Comparison of ENCODE assay signal across 8 cellular contexts in genomic region chr6:41371461-41371991, GRCh38. TPM values are rescaled to one million over a fixed set of nuclear protein-coding genes. Genes with fewer than 3 reads are reported as not detected.
DNase-seq lines count a peak whose midpoint lies in the region; ATAC-seq and TF ChIP-seq lines count a peak whose summit lies in the region.

No MANE protein-coding gene starts in this region.

- H3K4me1 Mint-ChIP-seq in activated T-helper 2 cell treated with anti-CD3 and anti-CD28 coated beads, Interferon-gamma antibody, Interleukin-2, Interleukin-4, amounts not matched to agents 10 μg/mL and 5 μg/mL and 100 μg/mL, durations not matched to agents 14 hours and 24 hours and 36 hours (ENCODE audit: low read depth) = peaks cover 9% of the 10 kb centered on the region

- H3K36me3 ChIP-seq in right atrium auricular region = no peaks in the 10 kb centered on the region

- DNase-seq in Right ventricle myocardium inferior (ENCODE audit: missing footprints) (no peak), right atrium auricular region (ENCODE audit: low spot score) (no peak), left cardiac atrium (peak; percentile 63), retinal pigment epithelial cell (ENCODE audit: low read depth) (no peak)
- no peak for DNase-seq in activated T-helper 2 cell treated with anti-CD3 and anti-CD28 coated beads, Interferon-gamma antibody, Interleukin-2, Interleukin-4, amounts not matched to agents 10 μg/mL and 5 μg/mL and 100 μg/mL, durations not matched to agents 14 hours and 24 hours and 36 hours (ENCODE audit: low spot score)

- H3K4me3 ChIP-seq in right atrium auricular region (peak overlapping the region in 1 of 2 donors; percentile 43), retinal pigment epithelial cell (ENCODE audit: low read length) (peak overlapping the region; percentile 32)

- H3K27me3 ChIP-seq in right atrium auricular region = peaks cover 4 to 22% of the 10 kb centered on the region in 2 donors

- peaks cover 67% of the 10 kb centered on the region for H3K27me3 Mint-ChIP-seq in activated T-helper 2 cell treated with anti-CD3 and anti-CD28 coated beads, Interferon-gamma antibody, Interleukin-2, Interleukin-4, amounts not matched to agents 10 μg/mL and 5 μg/mL and 100 μg/mL, durations not matched to agents 14 hours and 24 hours and 36 hours (ENCODE audit: low read depth)

- peak overlapping the region; percentile 61 for H3K4me3 Mint-ChIP-seq in activated T-helper 2 cell treated with anti-CD3 and anti-CD28 coated beads, Interferon-gamma antibody, Interleukin-2, Interleukin-4, amounts not matched to agents 10 μg/mL and 5 μg/mL and 100 μg/mL, durations not matched to agents 14 hours and 24 hours and 36 hours (ENCODE audit: low read depth)

- intact Hi-C loops in Right ventricle myocardium inferior (cut with DNase I) = no loop called here
- intact Hi-C loops in activated T-helper 2 cell treated with anti-CD3 and anti-CD28 coated beads, Interferon-gamma antibody, Interleukin-2, Interleukin-4, amounts not matched to agents 10 μg/mL and 5 μg/mL and 100 μg/mL, durations not matched to agents 14 hours and 24 hours and 36 hours (cut with micrococcal nuclease) = no loop called here
- intact Hi-C loops in left cardiac atrium (cut with DNase I) = no loop called here

- no peaks in the 10 kb centered on the region for H3K9me3 Mint-ChIP-seq in activated T-helper 2 cell treated with anti-CD3 and anti-CD28 coated beads, Interferon-gamma antibody, Interleukin-2, Interleukin-4, amounts not matched to agents 10 μg/mL and 5 μg/mL and 100 μg/mL, durations not matched to agents 14 hours and 24 hours and 36 hours

- peak overlapping the region in 1 of 2 donors; percentile 49 for H3K27ac ChIP-seq in right atrium auricular region

- no peaks in the 10 kb centered on the region for H3K9me3 ChIP-seq in right atrium auricular region

- H3K27ac Mint-ChIP-seq in activated T-helper 2 cell treated with anti-CD3 and anti-CD28 coated beads, Interferon-gamma antibody, Interleukin-2, Interleukin-4, amounts not matched to agents 10 μg/mL and 5 μg/mL and 100 μg/mL, durations not matched to agents 14 hours and 24 hours and 36 hours = no peak overlapping the region

- H3K4me1 ChIP-seq in right atrium auricular region = peaks cover 0 to 52% of the 10 kb centered on the region in 2 donors

- ATAC-seq in Right ventricle myocardium inferior (peak; percentile 69), left cardiac atrium (peak; percentile 66 to 77), HG03139 (IDR thresholded peaks at IDR 0.05; ENCODE audit: unreplicated experiment) (no peak), HG02759 (IDR thresholded peaks at IDR 0.05; ENCODE audit: unreplicated experiment) (no peak), HG02884 (IDR thresholded peaks at IDR 0.05; ENCODE audit: unreplicated experiment) (no peak)

- no peaks in the 10 kb centered on the region for H3K36me3 Mint-ChIP-seq in activated T-helper 2 cell treated with anti-CD3 and anti-CD28 coated beads, Interferon-gamma antibody, Interleukin-2, Interleukin-4, amounts not matched to agents 10 μg/mL and 5 μg/mL and 100 μg/mL, durations not matched to agents 14 hours and 24 hours and 36 hours (ENCODE audit: low read depth)

- TF ChIP-seq CTCF in right atrium auricular region (IDR thresholded peaks at IDR 0.05) (peak in 1 of 2 donors; percentile 52), retinal pigment epithelial cell (conservative IDR thresholded peaks at IDR 0.05; ENCODE audit: low read depth, low read length) (peak; percentile 37)

RNA-seq across cellular contexts. Expression of gene NCR2, which starts 36.1 kb away (rescaled TPM):
- total RNA-seq in Right ventricle myocardium inferior = not detected
- total RNA-seq in right atrium auricular region = not detected
- not detected in 2 replicates for total RNA-seq in activated T-helper 2 cell treated with anti-CD3 and anti-CD28 coated beads, Interferon-gamma antibody, Interleukin-2, Interleukin-4, amounts not matched to agents 10 μg/mL and 5 μg/mL and 100 μg/mL, durations not matched to agents 14 hours and 24 hours and 36 hours
- total RNA-seq in left cardiac atrium = not detected

Comparison
In these comparisons a context has a peak if more than half of its experiments do, and no peak if none do; other contexts are left out.
1. ATAC-seq: peak in Right ventricle myocardium inferior (single experiment) and left cardiac atrium (2 of 2); none in HG03139 (single experiment), HG02759 (single experiment) and HG02884 (single experiment).